In the genomic region with DNA sequence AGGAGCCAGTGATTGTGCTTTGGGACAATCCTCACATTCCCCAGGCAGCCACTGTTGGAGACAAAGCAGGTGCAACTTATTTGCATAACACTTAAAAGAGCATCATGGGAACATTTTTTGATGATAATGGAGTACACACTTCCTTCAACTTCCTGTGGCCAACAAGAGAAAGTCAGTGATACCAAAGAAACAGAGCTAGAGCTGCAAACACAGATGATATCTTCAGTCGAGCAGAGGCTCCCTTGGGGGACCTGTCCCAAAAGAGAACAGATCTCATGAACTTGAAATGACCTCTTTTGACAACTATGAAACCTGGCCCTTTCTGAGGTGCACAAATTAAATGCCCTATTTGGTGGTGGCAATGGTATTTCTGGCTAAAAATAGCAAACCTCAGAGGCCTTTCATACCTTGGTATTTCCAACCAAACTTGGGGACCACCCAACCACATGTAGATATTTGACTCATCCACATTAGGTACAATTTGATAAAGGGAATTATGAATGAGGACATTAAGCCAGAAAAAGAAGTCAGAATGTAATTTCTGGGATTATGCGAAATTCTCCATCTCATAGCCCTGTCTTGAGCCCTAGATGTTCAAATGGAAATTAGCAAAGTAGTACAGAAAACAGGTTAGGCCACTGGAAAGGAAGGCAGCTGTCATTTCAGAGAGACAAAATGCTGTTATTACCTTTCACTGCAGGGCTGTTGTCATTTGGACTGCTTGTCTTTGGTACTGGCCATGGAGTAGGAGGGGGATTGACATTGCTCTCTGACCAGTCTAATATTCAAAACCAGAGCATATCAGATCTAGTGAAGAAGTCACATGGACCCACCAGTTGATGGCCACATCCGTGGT, we compare ENCODE assay signal across 11 cellular contexts.
DNase-seq lines count a peak whose midpoint lies in the region; ATAC-seq lines count a peak whose summit lies in the region.
"Had no signal": no experiment of that assay in that cellular context is flagged by ENCODE, and none has a peak within 500 bp of the region (broad histone marks: within the 10 kb centered on the region; RNA-seq: fewer than 3 reads in every experiment).

No MANE protein-coding gene starts in this region.

- H3K9me3 Mint-ChIP-seq in naive thymus-derived CD4-positive, alpha-beta T cell = peaks cover 0 to 12% (median 1%) of the 10 kb centered on the region in 11 donors

- no peaks in the 10 kb centered on the region for H3K9me3 ChIP-seq in naive thymus-derived CD4-positive, alpha-beta T cell (ENCODE audit: control insufficient read depth in 2 of 3, low read length in 3 of 3)
- H3K9me3 ChIP-seq: testis had no signal

- ATAC-seq in GM18868 (IDR thresholded peaks at IDR 0.05; ENCODE audit: unreplicated experiment) = peak; percentile 89
- peak; percentile 93 for ATAC-seq in GM21576 (IDR thresholded peaks at IDR 0.05; ENCODE audit: unreplicated experiment)
- ATAC-seq in HG03460 (IDR thresholded peaks at IDR 0.05; ENCODE audit: unreplicated experiment) = peak; percentile 95
- peak; percentile 27 for ATAC-seq in naive thymus-derived CD4-positive, alpha-beta T cell
- ATAC-seq: right cardiac atrium had no signal

- peaks cover 0 to 19% (median 4%) of the 10 kb centered on the region in 5 donors for H3K36me3 Mint-ChIP-seq in naive thymus-derived CD4-positive, alpha-beta T cell

- no peaks in the 10 kb centered on the region for H3K36me3 ChIP-seq in naive thymus-derived CD4-positive, alpha-beta T cell (ENCODE audit: control insufficient read depth in 2 of 3, insufficient read depth in 3 of 3, low read length in 3 of 3)
- H3K36me3 ChIP-seq: cardiac muscle cell, WERI-Rb-1 had no signal

- no peaks in the 10 kb centered on the region for H3K27me3 ChIP-seq in naive thymus-derived CD4-positive, alpha-beta T cell (ENCODE audit: control insufficient read depth in 2 of 2, insufficient read depth in 2 of 2, low read length in 2 of 2)
- H3K27me3 ChIP-seq: cardiac muscle cell, testis had no signal

- peak in 3 of 9 donors; percentile 19 to 26 (median 19) for DNase-seq in naive thymus-derived CD4-positive, alpha-beta T cell
- DNase-seq in NCI-H1436 (lab: John Stamatoyannopoulos, UW) (no peak), DMS 273 treated with DMSO at 0.1 percent for 48 hours (lab: John Stamatoyannopoulos, UW) (no peak)
- no peak for DNase-seq in activated CD8-positive, alpha-beta memory T cell treated with anti-CD3 and anti-CD28 coated beads, Interleukin-2, amount 50 U/mL, for 48 hours
- DNase-seq: right cardiac atrium, testis, WERI-Rb-1 had no signal

- H3K27ac ChIP-seq in naive thymus-derived CD4-positive, alpha-beta T cell (ENCODE audit: low read depth, low read length) = peak overlapping the region; percentile 23
- H3K27ac ChIP-seq: cardiac muscle cell, testis, WERI-Rb-1 had no signal

- intact Hi-C loops in naive thymus-derived CD4-positive, alpha-beta T cell (cut with micrococcal nuclease) = loop anchor here in 1 of 2 donors (1.0 to 2.0 kb wide), 2 partner anchors 11 to 17 kb away; no protein-coding TSS in a partner anchor

- H3K4me1 Mint-ChIP-seq in naive thymus-derived CD4-positive, alpha-beta T cell = peaks cover 27 to 60% (median 48%) of the 10 kb centered on the region in 7 donors

- peaks cover 26 to 29% of the 10 kb centered on the region in 2 donors for H3K4me1 ChIP-seq in naive thymus-derived CD4-positive, alpha-beta T cell (ENCODE audit: control insufficient read depth in 2 of 2, insufficient read depth in 2 of 2, low read length in 2 of 2)
- H3K4me1 ChIP-seq: testis had no signal

- H3K27ac Mint-ChIP-seq in naive thymus-derived CD4-positive, alpha-beta T cell = peak overlapping the region; percentile 43 to 95 (median 84)

- no peak overlapping the region for H3K4me3 ChIP-seq in naive thymus-derived CD4-positive, alpha-beta T cell (ENCODE audit: low read length)
- H3K4me3 ChIP-seq: cardiac muscle cell, testis had no signal

- no peaks in the 10 kb centered on the region for H3K27me3 Mint-ChIP-seq in naive thymus-derived CD4-positive, alpha-beta T cell

- CTCF ChIA-PET in naive thymus-derived CD4-positive, alpha-beta T cell (lab: Charles Lee) = interaction anchor here (0.5 to 1.6 kb wide), 2 partner anchors 10 to 142 kb away, joined by 3 to 6 read pairs; no protein-coding TSS in a partner anchor

- POLR2A ChIA-PET in naive thymus-derived CD4-positive, alpha-beta T cell (lab: Charles Lee) = interaction anchor here (2.0 kb wide), 1 partner anchor 10 kb away, joined by 11 read pairs; no protein-coding TSS in a partner anchor

- peak overlapping the region; percentile 16 to 60 (median 44) for H3K4me3 Mint-ChIP-seq in naive thymus-derived CD4-positive, alpha-beta T cell

Comparison
In these comparisons a context has a peak if more than half of its experiments do, and no peak if none do; other contexts are left out.
1. ATAC-seq: peak in every context shown above with its lines; median percentile 95 in HG03460; 93 in GM21576; 89 in GM18868; 27 in naive thymus-derived CD4-positive, alpha-beta T cell.